In genomic region chr4:4302416-4302815, GRCh38 we compare ENCODE assay signal across 19 cellular contexts. TPM values are rescaled to one million over a fixed set of nuclear protein-coding genes. Genes with fewer than 3 reads are reported as not detected.
DNase-seq lines count a peak whose midpoint lies in the region; ATAC-seq and TF ChIP-seq lines count a peak whose summit lies in the region.
"Had no signal": no experiment of that assay in that cellular context is flagged by ENCODE, and none has a peak within 500 bp of the region (broad histone marks: within the 10 kb centered on the region; RNA-seq: fewer than 3 reads in every experiment).

No MANE protein-coding gene starts in this region.

- H3K4me3 ChIP-seq in A673 (ENCODE audit: low read depth, low read length, poor library complexity, severe bottlenecking) (no peak overlapping the region), epithelial cell of esophagus (ENCODE audit: low read length) (no peak overlapping the region)
- H3K4me3 ChIP-seq: HAP-1 had no signal

- ATAC-seq in GM18868 (IDR thresholded peaks at IDR 0.05; ENCODE audit: unreplicated experiment), result no peak
- ATAC-seq in HG02571 (IDR thresholded peaks at IDR 0.05; ENCODE audit: unreplicated experiment), result no peak
- ATAC-seq: Panc1 had no signal

- POLR2A ChIA-PET in A673 (lab: Charles Lee; ENCODE audit: low non-redundant PET), result no interaction called here

- TF ChIP-seq CTCF in A673 (conservative IDR thresholded peaks at IDR 0.05; ENCODE audit: low read depth, low read length) (no peak), epithelial cell of esophagus (IDR thresholded peaks at IDR 0.05; ENCODE audit: insufficient read depth, low read depth, low read length, missing control alignments) (no peak)

- H3K27ac ChIP-seq in A673 (ENCODE audit: low read depth, low read length, poor library complexity, severe bottlenecking), result no peak overlapping the region
- H3K27ac ChIP-seq: HL-60 had no signal

- intact Hi-C loops in A673 (cut with micrococcal nuclease; ENCODE audit: unreplicated experiment), result no loop called here

- H3K36me3 ChIP-seq in A673 (ENCODE audit: insufficient read depth, low read length, poor library complexity, severe bottlenecking), result peaks cover 13% of the 10 kb centered on the region

- CTCF ChIA-PET in A673 (lab: Charles Lee), result no interaction called here

- H3K9me3 ChIP-seq in A673 (ENCODE audit: low read depth, low read length, poor library complexity, severe bottlenecking), result no peaks in the 10 kb centered on the region
- H3K9me3 ChIP-seq: HAP-1 had no signal

- H3K27me3 ChIP-seq in A673 (replicated peaks; ENCODE audit: insufficient read depth, low read depth, low read length, poor library complexity), result no peaks in the 10 kb centered on the region

- no peaks in the 10 kb centered on the region for H3K4me1 ChIP-seq in A673 (ENCODE audit: insufficient read depth, low read length, poor library complexity, severe bottlenecking)
- H3K4me1 ChIP-seq: HAP-1 had no signal

- TSS peak; percentile 13 for BruUV-seq in A673 (replicated peaks; lab: Mats Ljungman, UMichigan)

- no peak for DNase-seq in A673 (ENCODE audit: low spot score)
- DNase-seq in HPDE6-E6E7 (ENCODE audit: extremely low spot score), result peak; percentile 54
- DNase-seq in epithelial cell of esophagus (ENCODE audit: low read depth), result peak; percentile 63
- DNase-seq in kidney tubule cell (ENCODE audit: low spot score), result peak; percentile 60
- no peak for DNase-seq in nucleus accumbens (lab: John Stamatoyannopoulos, UW)
- DNase-seq in NCI-H2171 treated with DMSO at 0.1 percent for 48 hours (lab: John Stamatoyannopoulos, UW), result no peak
- DNase-seq: ACHN; CD4-positive, CD25-positive, alpha-beta regulatory T cell; DMS53; KG1; NCI-H1092; NCI-H2107; NCI-H82; SIG-M5 had no signal

RNA-seq across cellular contexts. Expression of gene ZBTB49, which starts 12.4 kb away (rescaled TPM):
- 6.6 and 6.8 TPM in 2 replicates for total RNA-seq in A673 (2021)

RNA-seq across cellular contexts. Expression of gene LYAR, which starts 12.5 kb away (rescaled TPM):
- total RNA-seq in A673 (2021), result 38.3 and 49.3 TPM in 2 replicates

RNA-seq across cellular contexts. Expression of gene TMEM128, which starts 54.4 kb away (rescaled TPM):
- total RNA-seq in A673 (2021), result 16.6 and 19.8 TPM in 2 replicates

Comparison
In these comparisons a context has a peak if more than half of its experiments do, and no peak if none do; other contexts are left out.
1. DNase-seq: peak in HPDE6-E6E7 (single experiment), epithelial cell of esophagus (single experiment) and kidney tubule cell (single experiment); none in A673 (single experiment), nucleus accumbens (0 of 56) and NCI-H2171 treated with DMSO at 0.1 percent for 48 hours (single experiment).